Comparison of ENCODE assay signal across 10 cellular contexts in genomic region chr19:1826557-1827521, GRCh38. TPM values are rescaled to one million over a fixed set of nuclear protein-coding genes. Genes with fewer than 3 reads are reported as not detected.
DNase-seq lines count a peak whose midpoint lies in the region; ATAC-seq, FAIRE-seq and TF ChIP-seq lines count a peak whose summit lies in the region.
"Had no signal": no experiment of that assay in that cellular context is flagged by ENCODE, and none has a peak within 500 bp of the region (broad histone marks: within the 10 kb centered on the region; RNA-seq: fewer than 3 reads in every experiment).

No MANE protein-coding gene starts in this region.

- in situ Hi-C loops in HepG2 (cut with HindIII; ENCODE audit: extremely low pct_ligation_motif_present, low pct_unique_long_range_greater_than_20kb): no loop called here

- H3K27ac ChIP-seq in HepG2 (ENCODE audit: extremely low read length, insufficient read depth, low read length): no peak overlapping the region
- H3K27ac ChIP-seq: SK-N-MC had no signal

- no peak overlapping the region for H3K4me2 ChIP-seq in HepG2 (ENCODE audit: low read depth, low read length)

- no peak overlapping the region for H3K4me3 ChIP-seq in HepG2 (replicated peaks in 1 of 3; ENCODE audit: insufficient read depth in 1 of 3, low read depth in 2 of 3, low read length in 3 of 3)
- H3K4me3 ChIP-seq: MG63, SK-N-MC had no signal

- no peaks in the 10 kb centered on the region for H3K79me2 ChIP-seq in HepG2 (ENCODE audit: insufficient read depth, low read length)

- WGBS in HepG2 (ENCODE audit: low lambda C conversion rate): 93% methylated on average over 41 of the region's 63 CpGs

- TF ChIP-seq POLR2A in HepG2 (IDR thresholded peaks at IDR 0.05; ENCODE audit: insufficient read depth in 1 of 2, low read depth in 2 of 2, low read length in 2 of 2): no peak

- POLR2A ChIA-PET in HepG2 (lab: Yijun Ruan, JAX): interaction anchor here (0.8 kb wide), 1 partner anchor 222 kb away, joined by 4 read pairs; the partner anchor contains the start of gene UQCR11
- POLR2A ChIA-PET in GM10248 (lab: Yijun Ruan, JAX): no interaction called here

- intact Hi-C loops in HepG2 (cut with micrococcal nuclease; ENCODE audit: unreplicated experiment): no loop called here

- TF ChIP-seq CTCF in HepG2 (CRISPR knock-in tag; IDR thresholded peaks at IDR 0.05) (no peak), GM10248 (IDR thresholded peaks at IDR 0.05; ENCODE audit: control extremely low read depth, extremely low read depth, low read depth, missing control alignments) (no peak)

- 0 out of 2 replicates have a peak, but pooled peaks cover 3% of the 10 kb centered on the region for H4K20me1 ChIP-seq in HepG2 (ENCODE audit: insufficient read depth, low read length)

- CTCF ChIA-PET in HepG2 (lab: Yijun Ruan, JAX; ENCODE audit: low intra/inter-chr PET ratio, low total read pairs) (interaction anchor here (0.7 to 1.7 kb wide), 2 partner anchors 46 to 52 kb away, joined by 3 to 15 read pairs; no protein-coding TSS in a partner anchor), GM10248 (lab: Yijun Ruan, JAX) (interaction anchor here (0.8 to 10.1 kb wide), 40 partner anchors 10 to 609 kb away, joined by 3 to 152 read pairs (median 4); partner anchors contain the start of genes REEP6 and TCF3)

- FAIRE-seq in HepG2 (lab: Jason Lieb, UNC): no peak
- no peak for FAIRE-seq in urothelium cell line (lab: Jason Lieb, UNC)

- no peaks in the 10 kb centered on the region for H3K27me3 ChIP-seq in HepG2 (ENCODE audit: control insufficient read depth in 1 of 2, insufficient read depth in 2 of 2, low read length in 2 of 2)
- H3K27me3 ChIP-seq: MG63 had no signal

- H2AFZ ChIP-seq in HepG2 (ENCODE audit: low read length): no peak overlapping the region

- no peaks in the 10 kb centered on the region for H3K9me3 ChIP-seq in HepG2 (ENCODE audit: low read length)
- H3K9me3 ChIP-seq: MG63 had no signal

- peak; percentile 88 for DNase-seq in 8988T
- peak; percentile 89 for DNase-seq in HK-2 (ENCODE audit: unreplicated experiment)
- DNase-seq in ecto neural progenitor cell (ENCODE audit: low spot score): peak; percentile 74
- no peak for DNase-seq in HepG2 (ENCODE audit: low spot score)
- no peak for DNase-seq in urothelium cell line (ENCODE audit: low spot score)
- no peak for DNase-seq in NCI-H2171 (lab: John Stamatoyannopoulos, UW)
- no peak for DNase-seq in mesenteric fat pad (ENCODE audit: low spot score)
- no peak for DNase-seq in GM10248 (ENCODE audit: extremely low spot score)

- no peak; the same call in 2 of the 3 replicates for ATAC-seq in HepG2

- no peak for TF ChIP-seq EP300 in HepG2 (IDR thresholded peaks at IDR 0.05; ENCODE audit: low read depth in 2 of 2, low read length in 2 of 2)
- no peak for TF ChIP-seq EP300 in HepG2 (CRISPR knock-in tag; IDR thresholded peaks at IDR 0.05; ENCODE audit: borderline replicate concordance)

- no TSS peak for BruUV-seq in HepG2 (replicated peaks; lab: Mats Ljungman, UMichigan)

- H3K36me3 ChIP-seq in HepG2 (replicated peaks in 1 of 2; ENCODE audit: control insufficient read depth in 1 of 2, insufficient read depth in 2 of 2, low read length in 2 of 2): peaks cover 12 to 32% of the 10 kb centered on the region in 2 experiments; a peak in 4 of 5 replicates

- no peaks in the 10 kb centered on the region for H3K4me1 ChIP-seq in HepG2 (ENCODE audit: insufficient read depth, low read length)

- H3K9ac ChIP-seq in HepG2 (ENCODE audit: insufficient read depth, low read depth, low read length): no peak overlapping the region

- TF ChIP-seq RAD21 in HepG2 (CRISPR knock-in tag; IDR thresholded peaks at IDR 0.05): no peak

RNA-seq across cellular contexts. Expression of gene ATP8B3, which starts 14.8 kb away (rescaled TPM):
- 1.8 and 2.6 TPM in 2 replicates for total RNA-seq in HepG2 (2016; rRNA removed; fragmentation: Illumina TruSeq; extraction: Trizol)
- total RNA-seq in HepG2 (2016; cell fraction: cytosol; rRNA removed; fragmentation: Illumina TruSeq; extraction: Trizol; ENCODE audit: low read depth): 0.35 and 0.40 TPM in 2 replicates
- 1.8 and 2.6 TPM in 2 replicates for total RNA-seq in HepG2 (2016; cell fraction: insoluble cytoplasmic fraction; rRNA removed; fragmentation: Illumina TruSeq; extraction: Trizol)
- 1.2 and 1.7 TPM in 2 replicates for total RNA-seq in HepG2 (2016; cell fraction: membrane; rRNA removed; fragmentation: Illumina TruSeq; extraction: Trizol)
- total RNA-seq in HepG2 (2016; cell fraction: nucleus; rRNA removed; fragmentation: Illumina TruSeq; extraction: Trizol): 1.9 and 3.5 TPM in 2 replicates
- 5.8 and 5.9 TPM in 2 replicates for polyA plus RNA-seq in HepG2 (2011; rRNA removed)
- 3.8 and 4.8 TPM in 2 replicates for polyA plus RNA-seq in HepG2 (2011; cell fraction: cytosol; rRNA removed)
- polyA plus RNA-seq in HepG2 (2011; cell fraction: nucleus; rRNA removed): 10.6 and 12.8 TPM in 2 replicates
- polyA plus RNA-seq in HepG2 (2012): 2.4 and 2.5 TPM in 2 replicates
- 0.36 and 0.59 TPM in 2 replicates for polyA plus RNA-seq in HepG2 (2016; cell fraction: cytosol; fragmentation: Illumina TruSeq; extraction: Trizol; ENCODE audit: low read depth)
- 1.1 and 2.2 TPM in 2 replicates for polyA plus RNA-seq in HepG2 (2016; cell fraction: insoluble cytoplasmic fraction; fragmentation: Illumina TruSeq; extraction: Trizol; ENCODE audit: low read depth)
- 0.69 and 0.98 TPM in 2 replicates for polyA plus RNA-seq in HepG2 (2016; cell fraction: membrane; fragmentation: Illumina TruSeq; extraction: Trizol; ENCODE audit: low read depth)
- 9.6 and 11.4 TPM in 2 replicates for polyA plus RNA-seq in HepG2 (2016; cell fraction: nucleus; fragmentation: Illumina TruSeq; extraction: Trizol; ENCODE audit: insufficient read depth, low read depth)
- 10.3 and 16.8 TPM in 2 replicates for polyA minus RNA-seq in HepG2 (2011; rRNA and poly(A)+ RNA removed; ENCODE audit: low replicate concordance)
- 4.6 and 5.4 TPM in 2 replicates for polyA minus RNA-seq in HepG2 (2011; cell fraction: cytosol; rRNA and poly(A)+ RNA removed)
- polyA minus RNA-seq in HepG2 (2011; cell fraction: nucleus; rRNA and poly(A)+ RNA removed): 2.7 and 3.0 TPM in 2 replicates
- 0.80 TPM for total RNA-seq in mesenteric fat pad

RNA-seq across cellular contexts. Expression of gene REXO1, which starts 21.4 kb away (rescaled TPM):
- 3.0 and 5.0 TPM in 2 replicates for total RNA-seq in HepG2 (2016; rRNA removed; fragmentation: Illumina TruSeq; extraction: Trizol)
- 1.1 and 3.2 TPM in 2 replicates for total RNA-seq in HepG2 (2016; cell fraction: cytosol; rRNA removed; fragmentation: Illumina TruSeq; extraction: Trizol; ENCODE audit: low read depth)
- total RNA-seq in HepG2 (2016; cell fraction: insoluble cytoplasmic fraction; rRNA removed; fragmentation: Illumina TruSeq; extraction: Trizol): 4.1 and 5.2 TPM in 2 replicates
- total RNA-seq in HepG2 (2016; cell fraction: membrane; rRNA removed; fragmentation: Illumina TruSeq; extraction: Trizol): 3.9 and 4.2 TPM in 2 replicates
- 6.0 and 7.6 TPM in 2 replicates for total RNA-seq in HepG2 (2016; cell fraction: nucleus; rRNA removed; fragmentation: Illumina TruSeq; extraction: Trizol)
- polyA plus RNA-seq in HepG2 (2011; rRNA removed): 11.2 and 13.0 TPM in 2 replicates
- 8.7 and 9.8 TPM in 2 replicates for polyA plus RNA-seq in HepG2 (2011; cell fraction: cytosol; rRNA removed)
- 91.1 and 123 TPM in 2 replicates for polyA plus RNA-seq in HepG2 (2011; cell fraction: nucleus; rRNA removed)
- polyA plus RNA-seq in HepG2 (2012): 13.8 and 15.4 TPM in 2 replicates
- polyA plus RNA-seq in HepG2 (2016; cell fraction: cytosol; fragmentation: Illumina TruSeq; extraction: Trizol; ENCODE audit: low read depth): 1.7 and 1.8 TPM in 2 replicates
- 7.3 and 10.0 TPM in 2 replicates for polyA plus RNA-seq in HepG2 (2016; cell fraction: insoluble cytoplasmic fraction; fragmentation: Illumina TruSeq; extraction: Trizol; ENCODE audit: low read depth)
- 5.1 and 5.3 TPM in 2 replicates for polyA plus RNA-seq in HepG2 (2016; cell fraction: membrane; fragmentation: Illumina TruSeq; extraction: Trizol; ENCODE audit: low read depth)
- polyA plus RNA-seq in HepG2 (2016; cell fraction: nucleus; fragmentation: Illumina TruSeq; extraction: Trizol; ENCODE audit: insufficient read depth, low read depth): 39.5 and 44.1 TPM in 2 replicates
- polyA minus RNA-seq in HepG2 (2011; rRNA and poly(A)+ RNA removed; ENCODE audit: low replicate concordance): 16.3 and 19.1 TPM in 2 replicates
- polyA minus RNA-seq in HepG2 (2011; cell fraction: cytosol; rRNA and poly(A)+ RNA removed): 5.5 and 7.7 TPM in 2 replicates
- 9.3 and 10.8 TPM in 2 replicates for polyA minus RNA-seq in HepG2 (2011; cell fraction: nucleus; rRNA and poly(A)+ RNA removed)
- total RNA-seq in mesenteric fat pad: 34.0 TPM

RNA-seq across cellular contexts. Expression of gene KLF16, which starts 36.5 kb away (rescaled TPM):
- total RNA-seq in HepG2 (2016; rRNA removed; fragmentation: Illumina TruSeq; extraction: Trizol) (6.2 and 6.7 TPM in 2 replicates), mesenteric fat pad (19.0 TPM)
- total RNA-seq in HepG2 (2016; cell fraction: cytosol; rRNA removed; fragmentation: Illumina TruSeq; extraction: Trizol; ENCODE audit: low read depth): 2.1 and 2.2 TPM in 2 replicates
- 5.5 and 5.9 TPM in 2 replicates for total RNA-seq in HepG2 (2016; cell fraction: insoluble cytoplasmic fraction; rRNA removed; fragmentation: Illumina TruSeq; extraction: Trizol)
- 8.3 and 8.9 TPM in 2 replicates for total RNA-seq in HepG2 (2016; cell fraction: membrane; rRNA removed; fragmentation: Illumina TruSeq; extraction: Trizol)
- 4.0 and 4.8 TPM in 2 replicates for total RNA-seq in HepG2 (2016; cell fraction: nucleus; rRNA removed; fragmentation: Illumina TruSeq; extraction: Trizol)
- polyA plus RNA-seq in HepG2 (2011; rRNA removed): 3.5 and 4.7 TPM in 2 replicates
- polyA plus RNA-seq in HepG2 (2011; cell fraction: cytosol; rRNA removed): 3.7 and 7.0 TPM in 2 replicates
- 16.7 and 31.9 TPM in 2 replicates for polyA plus RNA-seq in HepG2 (2011; cell fraction: nucleus; rRNA removed)
- polyA plus RNA-seq in HepG2 (2012): 8.3 and 9.4 TPM in 2 replicates
- 3.2 and 3.4 TPM in 2 replicates for polyA plus RNA-seq in HepG2 (2016; cell fraction: cytosol; fragmentation: Illumina TruSeq; extraction: Trizol; ENCODE audit: low read depth)
- 12.0 and 14.3 TPM in 2 replicates for polyA plus RNA-seq in HepG2 (2016; cell fraction: insoluble cytoplasmic fraction; fragmentation: Illumina TruSeq; extraction: Trizol; ENCODE audit: low read depth)
- polyA plus RNA-seq in HepG2 (2016; cell fraction: membrane; fragmentation: Illumina TruSeq; extraction: Trizol; ENCODE audit: low read depth): 8.9 and 9.3 TPM in 2 replicates
- polyA plus RNA-seq in HepG2 (2016; cell fraction: nucleus; fragmentation: Illumina TruSeq; extraction: Trizol; ENCODE audit: insufficient read depth, low read depth): 11.4 and 12.0 TPM in 2 replicates
- polyA minus RNA-seq in HepG2 (2011; rRNA and poly(A)+ RNA removed; ENCODE audit: low replicate concordance): 3.1 and 9.7 TPM in 2 replicates
- 8.9 and 15.3 TPM in 2 replicates for polyA minus RNA-seq in HepG2 (2011; cell fraction: cytosol; rRNA and poly(A)+ RNA removed)
- 2.1 and 2.2 TPM in 2 replicates for polyA minus RNA-seq in HepG2 (2011; cell fraction: nucleus; rRNA and poly(A)+ RNA removed)

RNA-seq across cellular contexts. Expression of gene ABHD17A, which starts 58.5 kb away (rescaled TPM):
- total RNA-seq in HepG2 (2016; rRNA removed; fragmentation: Illumina TruSeq; extraction: Trizol): 27.9 and 40.8 TPM in 2 replicates
- 52.2 and 64.4 TPM in 2 replicates for total RNA-seq in HepG2 (2016; cell fraction: cytosol; rRNA removed; fragmentation: Illumina TruSeq; extraction: Trizol; ENCODE audit: low read depth)
- 24.0 and 37.3 TPM in 2 replicates for total RNA-seq in HepG2 (2016; cell fraction: insoluble cytoplasmic fraction; rRNA removed; fragmentation: Illumina TruSeq; extraction: Trizol)
- total RNA-seq in HepG2 (2016; cell fraction: membrane; rRNA removed; fragmentation: Illumina TruSeq; extraction: Trizol): 65.2 and 82.2 TPM in 2 replicates
- total RNA-seq in HepG2 (2016; cell fraction: nucleus; rRNA removed; fragmentation: Illumina TruSeq; extraction: Trizol): 17.1 and 19.3 TPM in 2 replicates
- polyA plus RNA-seq in HepG2 (2011; rRNA removed): 27.7 and 44.6 TPM in 2 replicates
- 25.9 and 53.1 TPM in 2 replicates for polyA plus RNA-seq in HepG2 (2011; cell fraction: cytosol; rRNA removed)
- polyA plus RNA-seq in HepG2 (2011; cell fraction: nucleus; rRNA removed): 72.5 and 83.8 TPM in 2 replicates
- polyA plus RNA-seq in HepG2 (2012): 11.9 and 16.2 TPM in 2 replicates
- polyA plus RNA-seq in HepG2 (2016; cell fraction: cytosol; fragmentation: Illumina TruSeq; extraction: Trizol; ENCODE audit: low read depth): 51.0 and 62.5 TPM in 2 replicates
- polyA plus RNA-seq in HepG2 (2016; cell fraction: insoluble cytoplasmic fraction; fragmentation: Illumina TruSeq; extraction: Trizol; ENCODE audit: low read depth): 25.3 and 27.0 TPM in 2 replicates
- polyA plus RNA-seq in HepG2 (2016; cell fraction: membrane; fragmentation: Illumina TruSeq; extraction: Trizol; ENCODE audit: low read depth): 54.6 and 60.4 TPM in 2 replicates
- polyA plus RNA-seq in HepG2 (2016; cell fraction: nucleus; fragmentation: Illumina TruSeq; extraction: Trizol; ENCODE audit: insufficient read depth, low read depth): 38.7 and 42.0 TPM in 2 replicates
- 15.0 and 50.9 TPM in 2 replicates for polyA minus RNA-seq in HepG2 (2011; rRNA and poly(A)+ RNA removed; ENCODE audit: low replicate concordance)
- 17.2 and 18.0 TPM in 2 replicates for polyA minus RNA-seq in HepG2 (2011; cell fraction: cytosol; rRNA and poly(A)+ RNA removed)
- 5.7 and 5.8 TPM in 2 replicates for polyA minus RNA-seq in HepG2 (2011; cell fraction: nucleus; rRNA and poly(A)+ RNA removed)
- 67.2 TPM for total RNA-seq in mesenteric fat pad

Comparison
In these comparisons a context has a peak if more than half of its experiments do, and no peak if none do; other contexts are left out.
1. DNase-seq: peak in 8988T (single experiment), HK-2 (single experiment) and ecto neural progenitor cell (single experiment); none in HepG2 (single experiment), urothelium cell line (single experiment), NCI-H2171 (single experiment), mesenteric fat pad (single experiment) and GM10248 (single experiment).